In the genomic region with DNA sequence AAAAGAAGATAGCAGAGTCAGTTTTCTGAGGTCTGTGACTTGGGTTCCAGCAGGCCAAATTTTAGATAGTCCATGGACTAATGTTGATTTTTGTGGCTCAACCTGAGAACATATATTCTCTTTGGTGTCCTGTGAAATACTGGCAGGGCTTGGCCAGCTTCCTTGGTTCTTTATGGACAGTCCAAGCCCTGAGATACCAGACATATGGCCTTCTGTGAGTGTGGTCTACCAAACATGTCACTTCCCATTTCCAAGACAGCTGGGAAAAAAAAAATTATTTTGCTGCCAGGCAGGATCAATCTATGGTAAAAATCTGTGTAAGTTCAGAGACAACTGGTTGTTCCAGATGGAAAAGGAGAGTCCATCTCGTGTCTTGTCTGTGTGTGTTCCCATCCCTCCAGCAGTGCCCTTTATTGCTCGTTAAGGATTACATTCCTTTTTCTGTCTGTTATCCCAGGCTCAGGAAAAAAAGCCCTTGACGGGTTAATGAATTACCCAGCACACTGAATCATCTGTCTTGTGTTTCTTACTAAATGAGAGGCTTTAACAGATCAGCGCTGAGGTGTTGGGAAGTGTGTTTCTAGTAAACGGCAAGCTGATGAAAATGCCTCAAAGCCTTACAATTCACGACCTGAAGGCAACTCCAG, we compare ENCODE assay signal across 20 cellular contexts. TPM values are rescaled to one million over a fixed set of nuclear protein-coding genes. Genes with fewer than 3 reads are reported as not detected.
DNase-seq lines count a peak whose midpoint lies in the region; ATAC-seq lines count a peak whose summit lies in the region.
"Had no signal": no experiment of that assay in that cellular context is flagged by ENCODE, and none has a peak within 500 bp of the region (broad histone marks: within the 10 kb centered on the region; RNA-seq: fewer than 3 reads in every experiment).

No MANE protein-coding gene starts in this region.

- no peak overlapping the region for H2BK120ac ChIP-seq in neuronal stem cell (ENCODE audit: low read depth, low read length)

- peak overlapping the region; percentile 66 for H2AFZ ChIP-seq in neuronal stem cell (ENCODE audit: low read length)

- H3K18ac ChIP-seq in neuronal stem cell (ENCODE audit: low read length) = no peak overlapping the region

- H3K36me3 ChIP-seq in neuronal stem cell (replicated peaks in 1 of 2; ENCODE audit: control insufficient read depth in 2 of 2, insufficient read depth in 2 of 2, low read length in 2 of 2) = no peaks in the 10 kb centered on the region
- H3K36me3 ChIP-seq: ascending aorta, BLaER1, gastroesophageal sphincter, stomach had no signal

- H2BK12ac ChIP-seq in neuronal stem cell (ENCODE audit: low read length) = no peak overlapping the region

- no peak overlapping the region for H2BK15ac ChIP-seq in neuronal stem cell (ENCODE audit: low read length)

- H3K4me3 ChIP-seq in neuronal stem cell (ENCODE audit: low read length in 2 of 2) = no peak overlapping the region
- H3K4me3 ChIP-seq: ascending aorta, BLaER1, gastroesophageal sphincter, stomach had no signal

- ATAC-seq in esophagus mucosa (peak; percentile 33), GM18909 (IDR thresholded peaks at IDR 0.05; ENCODE audit: poor library complexity, unreplicated experiment) (no peak)
- ATAC-seq: gastroesophageal sphincter, natural killer cell had no signal

- H3K9ac ChIP-seq in neuronal stem cell (ENCODE audit: low read depth, low read length, poor library complexity) = no peak overlapping the region
- H3K9ac ChIP-seq: BLaER1 had no signal

- H2BK5ac ChIP-seq in neuronal stem cell (ENCODE audit: low read length) = no peak overlapping the region

- DNase-seq in DMS53 (lab: John Stamatoyannopoulos, UW) = peak; percentile 95
- peak; percentile 52 to 59 for DNase-seq in NCI-H446 (lab: John Stamatoyannopoulos, UW)
- no peak for DNase-seq in neuronal stem cell (ENCODE audit: low spot score)
- no peak for DNase-seq in activated CD4-positive, CD25-positive, alpha-beta regulatory T cell (lab: John Stamatoyannopoulos, UW)
- DNase-seq in A172 (ENCODE audit: low spot score) = no peak
- no peak for DNase-seq in stimulated activated CD4-positive, alpha-beta T cell treated with anti-CD3 and anti-CD28 coated beads, Interleukin-4, amount 100 ng/mL, for 1 hour
- DNase-seq: activated CD4-positive, alpha-beta T cell treated with anti-CD3 and anti-CD28 coated beads, Interleukin-2, amount 10 ng/mL, durations not matched to agents 24 days and 14 days; natural killer cell; NCI-H345; stomach had no signal

- H3K9me3 ChIP-seq in neuronal stem cell (replicated peaks in 1 of 2; ENCODE audit: control insufficient read depth in 2 of 2, insufficient read depth in 1 of 2, low read depth in 1 of 2, low read length in 2 of 2) = no peaks in the 10 kb centered on the region
- H3K9me3 ChIP-seq: ascending aorta, BLaER1, gastroesophageal sphincter, stomach had no signal

- H3K4me1 ChIP-seq in neuronal stem cell (ENCODE audit: control insufficient read depth in 2 of 2, insufficient read depth in 1 of 2, low read depth in 1 of 2, low read length in 2 of 2) = peaks cover 8 to 13% of the 10 kb centered on the region in 2 donors
- H3K4me1 ChIP-seq: ascending aorta, BLaER1, gastroesophageal sphincter, stomach had no signal

- H3K79me1 ChIP-seq in neuronal stem cell (ENCODE audit: low read depth, low read length) = no peaks in the 10 kb centered on the region

- H4K8ac ChIP-seq in neuronal stem cell (ENCODE audit: low read depth, low read length) = no peak overlapping the region

- H4K91ac ChIP-seq in neuronal stem cell (ENCODE audit: low read depth, low read length, poor library complexity) = no peak overlapping the region

- WGBS in neuronal stem cell (ENCODE audit: extremely low coverage in 2 of 2, insufficient read length in 2 of 2, insufficient replicate concordance in 1 of 2), 2 donors = no CpG with 5 or more reads among the region's 6 CpGs

- no peak overlapping the region for H2AK5ac ChIP-seq in neuronal stem cell (ENCODE audit: low read depth, low read length)

- no peak overlapping the region for H3K27ac ChIP-seq in neuronal stem cell (replicated peaks; ENCODE audit: low read length)
- H3K27ac ChIP-seq: ascending aorta, BLaER1, gastroesophageal sphincter, stomach had no signal

- peaks cover 0 to 4% (median 0%) of the 10 kb centered on the region in 3 experiments for H3K27me3 ChIP-seq in neuronal stem cell (ENCODE audit: control insufficient read depth in 3 of 3, insufficient read depth in 3 of 3, low read depth in 1 of 3, low read length in 3 of 3)
- H3K27me3 ChIP-seq: ascending aorta, BLaER1, gastroesophageal sphincter had no signal

- H3K4me2 ChIP-seq in neuronal stem cell (ENCODE audit: insufficient read depth, low read length, poor library complexity, severe bottlenecking) = no peak overlapping the region
- H3K4me2 ChIP-seq: BLaER1 had no signal

- H3K4ac ChIP-seq in neuronal stem cell (ENCODE audit: low read length) = no peak overlapping the region

- H3K14ac ChIP-seq in neuronal stem cell (ENCODE audit: low read length) = no peak overlapping the region

- no peak overlapping the region for H3K23ac ChIP-seq in neuronal stem cell (ENCODE audit: low read depth, low read length, poor library complexity)

RNA-seq across cellular contexts. Expression of a gene that starts 33.4 kb away (rescaled TPM):
- 15.9 TPM for total RNA-seq in esophagus mucosa
- polyA plus RNA-seq in neuronal stem cell (2013, experiment 1 of 2) = 45.8 TPM
- 46.5 TPM for polyA plus RNA-seq in neuronal stem cell (2013, experiment 2 of 2)
- total RNA-seq in A172 (2014; rRNA removed; shearing (Covaris generic)) = 31.5 and 33.6 TPM in 2 replicates

RNA-seq across cellular contexts. Expression of a gene that starts 39.7 kb away (rescaled TPM):
- not detected for total RNA-seq in esophagus mucosa
- polyA plus RNA-seq in neuronal stem cell (2013, experiment 1 of 2) = not detected
- polyA plus RNA-seq in neuronal stem cell (2013, experiment 2 of 2) = not detected
- total RNA-seq in A172 (2014; rRNA removed; shearing (Covaris generic)) = not detected in 2 replicates
- total RNA-seq: activated CD4-positive, alpha-beta T cell treated with anti-CD3 and anti-CD28 coated beads, Interleukin-2, amount 10 ng/mL, durations not matched to agents 24 days and 14 days; ascending aorta; G401; gastroesophageal sphincter; H4; MCF 10A; natural killer cell; stomach; T-helper 1 cell treated with Interleukin-12 subunit alpha and Interleukin-12 subunit beta and Interleukin-4 antibody, amounts not matched to agents 30 ng/mL and 1 ng/mL, for 36 hours had no signal
- polyA plus RNA-seq: keratinocyte, stomach had no signal

Comparison
In these comparisons a context has a peak if more than half of its experiments do, and no peak if none do; other contexts are left out.
1. DNase-seq: peak in DMS53 (single experiment) and NCI-H446 (2 of 2); none in neuronal stem cell (single experiment), activated CD4-positive, CD25-positive, alpha-beta regulatory T cell (0 of 4), A172 (single experiment) and stimulated activated CD4-positive, alpha-beta T cell treated with anti-CD3 and anti-CD28 coated beads, Interleukin-4, amount 100 ng/mL, for 1 hour (single experiment).